Comparison of ENCODE assay signal across 1 cellular context in genomic region chr12:110246690-110247339, GRCh38.
TF ChIP-seq lines count a peak whose summit lies in the region.

No MANE protein-coding gene starts in this region.

TF ChIP-seq in HCT116, 20 proteins besides CTCF, POLR2A, EP300 and RAD21 (continued from another document):
- no peak for TF ChIP-seq CEBPB (IDR thresholded peaks at IDR 0.05; ENCODE audit: low read depth)
- no peak for TF ChIP-seq POLR2AphosphoS5 (IDR thresholded peaks at IDR 0.05; ENCODE audit: low read depth, low read length)
- TF ChIP-seq YY1 (IDR thresholded peaks at IDR 0.05; ENCODE audit: extremely low read depth, insufficient replicate concordance, low read depth, low read length), result no peak
- no peak for TF ChIP-seq JUND (IDR thresholded peaks at IDR 0.05)
- TF ChIP-seq, protein P1, sequence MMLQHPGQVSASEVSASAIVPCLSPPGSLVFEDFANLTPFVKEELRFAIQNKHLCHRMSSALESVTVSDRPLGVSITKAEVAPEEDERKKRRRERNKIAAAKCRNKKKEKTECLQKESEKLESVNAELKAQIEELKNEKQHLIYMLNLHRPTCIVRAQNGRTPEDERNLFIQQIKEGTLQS (IDR thresholded peaks at IDR 0.05), result no peak
- TF ChIP-seq ZNF274 (IDR thresholded peaks at IDR 0.05; ENCODE audit: low read depth, low read length), result no peak
- TF ChIP-seq FOSL1 (IDR thresholded peaks at IDR 0.05; ENCODE audit: low read depth), result no peak
